15 cellular contexts compared by ENCODE assay signal in genomic region chr18:72342933-72343332, GRCh38.
DNase-seq lines count a peak whose midpoint lies in the region; ATAC-seq and TF ChIP-seq lines count a peak whose summit lies in the region.
"Had no signal": no experiment of that assay in that cellular context is flagged by ENCODE, and none has a peak within 500 bp of the region (broad histone marks: within the 10 kb centered on the region; RNA-seq: fewer than 3 reads in every experiment).

No MANE protein-coding gene starts in this region.

- H3K4me1 ChIP-seq in PC-3 (ENCODE audit: insufficient read depth, low read length) = no peaks in the 10 kb centered on the region

- no peak overlapping the region for H3K4me3 ChIP-seq in AG10803 (ENCODE audit: low read length)
- H3K4me3 ChIP-seq in PC-3 (ENCODE audit: low read length) = no peak overlapping the region
- H3K4me3 ChIP-seq in astrocyte of the spinal cord (ENCODE audit: low read depth, low read length) = no peak overlapping the region

- no peaks in the 10 kb centered on the region for H4K20me1 ChIP-seq in PC-3 (ENCODE audit: low read length)

- H3K4me1 Mint-ChIP-seq in stimulated activated effector memory CD8-positive, alpha-beta T cell treated with anti-CD3 and anti-CD28 coated beads, Interleukin-12 subunit alpha, Interleukin-12 subunit beta, amount 100 ng/mL, for 72 hours = no peaks in the 10 kb centered on the region
- H3K4me1 Mint-ChIP-seq: CD4-positive, alpha-beta memory T cell had no signal

- CTCF ChIA-PET in PC-3 (lab: Charles Lee) = no interaction called here

- H3K36me3 ChIP-seq in PC-3 (ENCODE audit: low read depth, low read length) = no peaks in the 10 kb centered on the region

- H3K9me3 Mint-ChIP-seq in stimulated activated effector memory CD8-positive, alpha-beta T cell treated with anti-CD3 and anti-CD28 coated beads, Interleukin-12 subunit alpha, Interleukin-12 subunit beta, amount 100 ng/mL, for 72 hours = peaks cover 16% of the 10 kb centered on the region

- POLR2A ChIA-PET in PC-3 (lab: Charles Lee; ENCODE audit: unreplicated experiment) = no interaction called here

- BruUV-seq in PC-3 (replicated peaks; lab: Mats Ljungman, UMichigan) = no TSS peak

- in situ Hi-C loops in astrocyte of the spinal cord (cut with HindIII; ENCODE audit: low sequenced_read_pairs) = no loop called here

- DNase-seq in AG10803 (ENCODE audit: low read depth) (peak; percentile 8), PC-3 (no peak), astrocyte of the spinal cord (ENCODE audit: low read depth, low spot score) (peak; percentile 1), fibroblast of the conjunctiva (ENCODE audit: low read depth) (peak; percentile 8), NOMO-1 (lab: John Stamatoyannopoulos, UW; ENCODE audit: unreplicated experiment in 2 of 2) (no peak)
- no peak for DNase-seq in stimulated activated effector memory CD8-positive, alpha-beta T cell treated with anti-CD3 and anti-CD28 coated beads, Interleukin-12 subunit alpha, Interleukin-12 subunit beta, amount 100 ng/mL, for 72 hours (ENCODE audit: low spot score in 2 of 2)
- DNase-seq: CD4-positive, alpha-beta memory T cell; GF-D8; KG1; NCI-H1417; NCI-H187; NCI-H345; NCI-H524 treated with DMSO at 0.1 percent for 48 hours had no signal

- TF ChIP-seq CTCF in AG10803 (conservative IDR thresholded peaks at IDR 0.05; ENCODE audit: low read length) (no peak), PC-3 (conservative IDR thresholded peaks at IDR 0.05; ENCODE audit: low read depth, low read length) (no peak), astrocyte of the spinal cord (IDR thresholded peaks at IDR 0.05; ENCODE audit: low read depth, low read length) (no peak)

- no peaks in the 10 kb centered on the region for H3K27me3 ChIP-seq in PC-3 (ENCODE audit: low read length)

- H2AFZ ChIP-seq in PC-3 (ENCODE audit: low read length) = no peak overlapping the region

- H3K27ac ChIP-seq in PC-3 (ENCODE audit: low read length) = no peak overlapping the region

- H3K27ac Mint-ChIP-seq in stimulated activated effector memory CD8-positive, alpha-beta T cell treated with anti-CD3 and anti-CD28 coated beads, Interleukin-12 subunit alpha, Interleukin-12 subunit beta, amount 100 ng/mL, for 72 hours = no peak overlapping the region
- H3K27ac Mint-ChIP-seq: CD4-positive, alpha-beta memory T cell had no signal

- H3K36me3 Mint-ChIP-seq in stimulated activated effector memory CD8-positive, alpha-beta T cell treated with anti-CD3 and anti-CD28 coated beads, Interleukin-12 subunit alpha, Interleukin-12 subunit beta, amount 100 ng/mL, for 72 hours = no peaks in the 10 kb centered on the region
- H3K36me3 Mint-ChIP-seq: CD4-positive, alpha-beta memory T cell had no signal

- no peak overlapping the region for H3K9ac ChIP-seq in PC-3 (ENCODE audit: low read length)

- intact Hi-C loops in PC-3 (cut with micrococcal nuclease) = no loop called here

- H3K9me2 ChIP-seq in PC-3 (replicated peaks; ENCODE audit: low read length) = no peaks in the 10 kb centered on the region

- no peak overlapping the region for H3K4me3 Mint-ChIP-seq in stimulated activated effector memory CD8-positive, alpha-beta T cell treated with anti-CD3 and anti-CD28 coated beads, Interleukin-12 subunit alpha, Interleukin-12 subunit beta, amount 100 ng/mL, for 72 hours
- H3K4me3 Mint-ChIP-seq: CD4-positive, alpha-beta memory T cell had no signal

- no peaks in the 10 kb centered on the region for H3K79me2 ChIP-seq in PC-3 (ENCODE audit: low read length)

- ATAC-seq in PC-3 (0 out of 2 replicates have a peak, but pooled peaks have one; percentile 13), HG03571 (IDR thresholded peaks at IDR 0.05; ENCODE audit: unreplicated experiment) (no peak), HG02970 (IDR thresholded peaks at IDR 0.05; ENCODE audit: low FRiP score, unreplicated experiment) (no peak)
- no peak for ATAC-seq in stimulated activated effector memory CD8-positive, alpha-beta T cell treated with anti-CD3 and anti-CD28 coated beads, Interleukin-12 subunit alpha, Interleukin-12 subunit beta, amount 100 ng/mL, for 72 hours

- no peaks in the 10 kb centered on the region for H3K9me3 ChIP-seq in PC-3 (ENCODE audit: low read length)

- no peaks in the 10 kb centered on the region for H3F3A ChIP-seq in PC-3 (ENCODE audit: low read length, unreplicated experiment)

- H3K4me2 ChIP-seq in PC-3 (ENCODE audit: low read length) = no peak overlapping the region

Comparison
In these comparisons a context has a peak if more than half of its experiments do, and no peak if none do; other contexts are left out.
1. DNase-seq: peak in AG10803 (single experiment), astrocyte of the spinal cord (single experiment) and fibroblast of the conjunctiva (single experiment); none in PC-3 (single experiment), NOMO-1 (0 of 2) and stimulated activated effector memory CD8-positive, alpha-beta T cell treated with anti-CD3 and anti-CD28 coated beads, Interleukin-12 subunit alpha, Interleukin-12 subunit beta, amount 100 ng/mL, for 72 hours (0 of 2).